In genomic region chr7:4809091-4809591, GRCh38 we compare ENCODE assay signal across 11 cellular contexts. TPM values are rescaled to one million over a fixed set of nuclear protein-coding genes. Genes with fewer than 3 reads are reported as not detected.
DNase-seq lines count a peak whose midpoint lies in the region; ATAC-seq and TF ChIP-seq lines count a peak whose summit lies in the region.
"Had no signal": no experiment of that assay in that cellular context is flagged by ENCODE, and none has a peak within 500 bp of the region (broad histone marks: within the 10 kb centered on the region; RNA-seq: fewer than 3 reads in every experiment).

No MANE protein-coding gene starts in this region.

- TF ChIP-seq CTCF in upper lobe of right lung (IDR thresholded peaks at IDR 0.05) (no peak), GM10248 (IDR thresholded peaks at IDR 0.05; ENCODE audit: control extremely low read depth, extremely low read depth, low read depth, missing control alignments) (no peak)

- intact Hi-C loops in upper lobe of right lung (cut with DNase I) = no loop called here

- no peaks in the 10 kb centered on the region for H4K20me1 ChIP-seq in BLaER1

- no peaks in the 10 kb centered on the region; the same call in 1 of the 2 replicates for H3K9me3 ChIP-seq in BLaER1
- no peaks in the 10 kb centered on the region for H3K9me3 ChIP-seq in upper lobe of right lung

- H3K36me3 Mint-ChIP-seq in activated naive CD4-positive, alpha-beta T cell treated with anti-CD3 and anti-CD28 coated beads, Interleukin-2, amount 10 ng/mL, durations not matched to agents 7 days and 5 days = no peaks in the 10 kb centered on the region

- H3K4me2 ChIP-seq in BLaER1 = peak overlapping the region; percentile 97

- H3K9ac ChIP-seq in BLaER1 = peak overlapping the region; percentile 97

- H3K27me3 ChIP-seq in BLaER1 (no peaks in the 10 kb centered on the region), upper lobe of right lung (no peaks in the 10 kb centered on the region)

- H3K4me3 ChIP-seq in BLaER1 (peak overlapping the region; percentile 65), upper lobe of right lung (no peak overlapping the region)

- DNase-seq in MV-4-11 (lab: John Stamatoyannopoulos, UW) = peak; percentile 33
- peak; percentile 32 for DNase-seq in activated naive CD4-positive, alpha-beta T cell treated with anti-CD3 and anti-CD28 coated beads, Interleukin-2, amount 10 ng/mL, durations not matched to agents 7 days and 5 days
- peak; percentile 76 for DNase-seq in medulla oblongata (ENCODE audit: extremely low spot score)
- DNase-seq in upper lobe of right lung = no peak
- DNase-seq in GM10248 (ENCODE audit: extremely low spot score) = no peak
- no peak for DNase-seq in NCI-H748 treated with DMSO at 0.1 percent for 48 hours (lab: John Stamatoyannopoulos, UW)
- DNase-seq: GOT3, NCI-H1694 treated with DMSO at 0.1 percent for 48 hours had no signal

- H3K27ac ChIP-seq in BLaER1 = peak overlapping the region; percentile 99
- H3K27ac ChIP-seq in upper lobe of right lung = no peak overlapping the region
- H3K27ac ChIP-seq: VCaP had no signal

- CTCF ChIA-PET in activated naive CD4-positive, alpha-beta T cell treated with anti-CD3 and anti-CD28 coated beads, Interleukin-2, amount 10 ng/mL, durations not matched to agents 7 days and 5 days (lab: Charles Lee) = interaction anchor here (0.7 to 1.0 kb wide), 2 partner anchors 9 to 21 kb away, joined by 4 read pairs; no protein-coding TSS in a partner anchor
- CTCF ChIA-PET in GM10248 (lab: Yijun Ruan, JAX) = interaction anchor here (1.3 kb wide), 1 partner anchor 11 kb away, joined by 4 read pairs; no protein-coding TSS in a partner anchor

- H3K4me1 Mint-ChIP-seq in activated naive CD4-positive, alpha-beta T cell treated with anti-CD3 and anti-CD28 coated beads, Interleukin-2, amount 10 ng/mL, durations not matched to agents 7 days and 5 days = peaks cover 7% of the 10 kb centered on the region

- H3K27me3 Mint-ChIP-seq in activated naive CD4-positive, alpha-beta T cell treated with anti-CD3 and anti-CD28 coated beads, Interleukin-2, amount 10 ng/mL, durations not matched to agents 7 days and 5 days = peaks cover 64% of the 10 kb centered on the region

- ATAC-seq in upper lobe of right lung (no peak), GM21528 (IDR thresholded peaks at IDR 0.05; ENCODE audit: low FRiP score, unreplicated experiment) (no peak)

- H3K36me3 ChIP-seq in BLaER1 (peaks cover 18% of the 10 kb centered on the region), upper lobe of right lung (no peaks in the 10 kb centered on the region)

- no peak overlapping the region for H3K27ac Mint-ChIP-seq in activated naive CD4-positive, alpha-beta T cell treated with anti-CD3 and anti-CD28 coated beads, Interleukin-2, amount 10 ng/mL, durations not matched to agents 7 days and 5 days

- peaks cover 5% of the 10 kb centered on the region for H3K9me3 Mint-ChIP-seq in activated naive CD4-positive, alpha-beta T cell treated with anti-CD3 and anti-CD28 coated beads, Interleukin-2, amount 10 ng/mL, durations not matched to agents 7 days and 5 days

- POLR2A ChIA-PET in GM10248 (lab: Yijun Ruan, JAX) = no interaction called here

- H3K4me1 ChIP-seq in BLaER1 = peaks cover 89% of the 10 kb centered on the region
- no peaks in the 10 kb centered on the region for H3K4me1 ChIP-seq in upper lobe of right lung

- H3K4me3 Mint-ChIP-seq in activated naive CD4-positive, alpha-beta T cell treated with anti-CD3 and anti-CD28 coated beads, Interleukin-2, amount 10 ng/mL, durations not matched to agents 7 days and 5 days = peak overlapping the region; percentile 50

RNA-seq across cellular contexts. Expression of gene AP5Z1, which starts 33.7 kb away (rescaled TPM):
- total RNA-seq in upper lobe of right lung = 48.9 TPM

RNA-seq across cellular contexts. Expression of gene PAPOLB, which starts 52.7 kb away (rescaled TPM):
- total RNA-seq in upper lobe of right lung = 0.38 TPM

Comparison
In these comparisons a context has a peak if more than half of its experiments do, and no peak if none do; other contexts are left out.
1. DNase-seq: peak in MV-4-11 (single experiment), activated naive CD4-positive, alpha-beta T cell treated with anti-CD3 and anti-CD28 coated beads, Interleukin-2, amount 10 ng/mL, durations not matched to agents 7 days and 5 days (single experiment) and medulla oblongata (single experiment); none in upper lobe of right lung (single experiment), GM10248 (single experiment) and NCI-H748 treated with DMSO at 0.1 percent for 48 hours (single experiment).